8 cellular contexts compared by ENCODE assay signal in the genomic region with DNA sequence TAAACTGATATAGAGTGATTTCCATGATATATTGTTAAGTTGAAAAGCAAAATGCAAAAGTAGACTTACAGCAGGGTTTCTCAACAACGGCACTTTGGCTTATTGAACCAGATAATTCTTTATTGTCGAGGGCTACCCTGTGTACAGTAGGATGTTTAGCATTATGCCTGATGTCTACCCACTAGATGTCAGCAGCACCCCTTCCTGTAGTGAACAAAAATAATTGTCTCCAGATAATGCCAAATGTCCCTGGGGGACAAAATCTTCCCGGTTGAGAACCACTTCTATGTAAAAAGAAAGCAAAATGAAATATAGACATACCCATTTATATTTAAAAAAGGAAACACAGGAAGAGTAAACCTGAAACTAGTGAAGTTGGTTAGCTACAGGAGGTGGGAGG. TPM values are rescaled to one million over a fixed set of nuclear protein-coding genes. Genes with fewer than 3 reads are reported as not detected.
DNase-seq lines count a peak whose midpoint lies in the region; ATAC-seq and TF ChIP-seq lines count a peak whose summit lies in the region.

No MANE protein-coding gene starts in this region.

- peak; percentile 10 for DNase-seq in stimulated activated CD4-positive, alpha-beta T cell treated with anti-CD3 and anti-CD28 coated beads, Interleukin-15, amount 100 ng/mL, for 24 hours
- no peak for DNase-seq in stimulated activated CD4-positive, alpha-beta T cell treated with anti-CD3 and anti-CD28 coated beads, Interleukin-4, amount 100 ng/mL, for 4 hours
- DNase-seq in RWPE2 (ENCODE audit: low spot score) = no peak
- DNase-seq in immature natural killer cell = peak; percentile 11 to 33 (median 25)
- DNase-seq in T-helper 9 cell = no peak
- DNase-seq in NCI-H748 treated with DMSO at 0.1 percent for 48 hours (lab: John Stamatoyannopoulos, UW) = no peak
- no peak for DNase-seq in stimulated activated CD4-positive, alpha-beta T cell treated with anti-CD3 and anti-CD28 coated beads, Interleukin-1b, Interleukin-23, amount 100 ng/mL, for 48 hours

- no peaks in the 10 kb centered on the region for H3K36me3 ChIP-seq in RWPE2 (ENCODE audit: low read depth)

- no peak overlapping the region for H3K4me3 Mint-ChIP-seq in immature natural killer cell

- peak; percentile 74 for TF ChIP-seq CTCF in RWPE2 (IDR thresholded peaks at IDR 0.05; ENCODE audit: poor library complexity, severe bottlenecking)

- no peaks in the 10 kb centered on the region for H3K36me3 Mint-ChIP-seq in immature natural killer cell

- H3K4me1 Mint-ChIP-seq in immature natural killer cell = no peaks in the 10 kb centered on the region

- no peaks in the 10 kb centered on the region for H3K9me3 ChIP-seq in RWPE2 (ENCODE audit: severe bottlenecking)

- H3K27ac ChIP-seq in RWPE2 (ENCODE audit: poor library complexity, severe bottlenecking) = no peak overlapping the region

- ATAC-seq in HG02678 (IDR thresholded peaks at IDR 0.05; ENCODE audit: unreplicated experiment) (peak; percentile 83), RWPE2 (ENCODE audit: low read depth) (peak; percentile 83)

- H3K9me3 Mint-ChIP-seq in immature natural killer cell = no peaks in the 10 kb centered on the region

- H3K4me3 ChIP-seq in RWPE2 (ENCODE audit: severe bottlenecking) = no peak overlapping the region

- no peaks in the 10 kb centered on the region for H3K27me3 ChIP-seq in RWPE2 (ENCODE audit: insufficient read depth, poor library complexity, severe bottlenecking)

- H3K4me1 ChIP-seq in RWPE2 (ENCODE audit: insufficient read depth, poor library complexity, severe bottlenecking) = peaks cover 3% of the 10 kb centered on the region

- H3K27me3 Mint-ChIP-seq in immature natural killer cell (ENCODE audit: low read depth in 3 of 3) = peaks cover 0 to 2% (median 0%) of the 10 kb centered on the region in 3 donors

- no peak overlapping the region for H3K27ac Mint-ChIP-seq in immature natural killer cell

RNA-seq across cellular contexts. Expression of a gene that starts 32.4 kb away (rescaled TPM):
- polyA plus RNA-seq in immature natural killer cell = under 1 TPM; 0.02 to 0.76 (median 0.36) TPM

Comparison
In these comparisons a context has a peak if more than half of its experiments do, and no peak if none do; other contexts are left out.
1. DNase-seq: peak in stimulated activated CD4-positive, alpha-beta T cell treated with anti-CD3 and anti-CD28 coated beads, Interleukin-15, amount 100 ng/mL, for 24 hours (single experiment) and immature natural killer cell (3 of 3); none in stimulated activated CD4-positive, alpha-beta T cell treated with anti-CD3 and anti-CD28 coated beads, Interleukin-4, amount 100 ng/mL, for 4 hours (0 of 2), RWPE2 (single experiment), T-helper 9 cell (single experiment), NCI-H748 treated with DMSO at 0.1 percent for 48 hours (single experiment) and stimulated activated CD4-positive, alpha-beta T cell treated with anti-CD3 and anti-CD28 coated beads, Interleukin-1b, Interleukin-23, amount 100 ng/mL, for 48 hours (single experiment).